19 cellular contexts compared by ENCODE assay signal in genomic region chr16:22348296-22348695, GRCh38.
"Had no signal": no experiment of that assay in that cellular context is flagged by ENCODE, and none has a peak within 500 bp of the region (broad histone marks: within the 10 kb centered on the region; RNA-seq: fewer than 3 reads in every experiment).

No MANE protein-coding gene starts in this region.

- H3K27ac Mint-ChIP-seq: T-helper 2 cell treated with Interferon-gamma antibody and Interleukin-4, amounts not matched to agents 5 μg/mL and 100 μg/mL, for 36 hours had no signal

- H3K9me3 ChIP-seq: ascending aorta, mucosa of descending colon, neutrophil, spleen, testis had no signal

- FAIRE-seq: colon had no signal

- H3K9me3 Mint-ChIP-seq: naive thymus-derived CD8-positive, alpha-beta T cell; T-helper 2 cell treated with Interferon-gamma antibody and Interleukin-4, amounts not matched to agents 5 μg/mL and 100 μg/mL, for 36 hours had no signal

- H3K27ac ChIP-seq: ascending aorta, neutrophil, spleen, testis had no signal

- H3K27me3 Mint-ChIP-seq: activated T-cell treated with anti-CD3 and anti-CD28 coated beads, Interleukin-2, amount 50 U/mL, for 24 hours; naive thymus-derived CD8-positive, alpha-beta T cell had no signal

- H3K4me3 ChIP-seq: ascending aorta, lung, mucosa of descending colon, spleen, testis had no signal

- H3K4me3 Mint-ChIP-seq: activated T-cell treated with anti-CD3 and anti-CD28 coated beads, Interleukin-2, amount 50 U/mL, for 24 hours; naive thymus-derived CD8-positive, alpha-beta T cell; T-helper 2 cell treated with Interferon-gamma antibody and Interleukin-4, amounts not matched to agents 5 μg/mL and 100 μg/mL, for 36 hours had no signal

- ATAC-seq: left colon; mucosa of descending colon; naive thymus-derived CD8-positive, alpha-beta T cell; right cardiac atrium had no signal

- DNase-seq: activated CD4-positive, alpha-beta T cell treated with anti-CD3 and anti-CD28 coated beads, Interleukin-2, amount 50 U/mL, for 4 hours; activated CD4-positive, CD25-positive, alpha-beta regulatory T cell treated with anti-CD3 and anti-CD28 coated beads, Interleukin-2, amount 50 U/mL, for 72 hours; activated gamma-delta T cell treated with Interleukin-2 at 50 U/mL for 16 hours; activated T-cell treated with anti-CD3 and anti-CD28 coated beads, Interleukin-2, amount 50 U/mL, for 24 hours; left colon; mucosa of descending colon; naive thymus-derived CD8-positive, alpha-beta T cell; posterior cingulate gyrus; right cardiac atrium; spleen; stimulated activated CD4-positive, alpha-beta T cell treated with anti-CD3 and anti-CD28 coated beads, Interleukin-2, amount 100 ng/mL, for 24 hours; stimulated activated naive CD4-positive, alpha-beta T cell; SW 1271; testis had no signal

- H3K27me3 ChIP-seq: ascending aorta, neutrophil, spleen, testis had no signal
